ENCODE assay signal across 9 cellular contexts in the genomic region with DNA sequence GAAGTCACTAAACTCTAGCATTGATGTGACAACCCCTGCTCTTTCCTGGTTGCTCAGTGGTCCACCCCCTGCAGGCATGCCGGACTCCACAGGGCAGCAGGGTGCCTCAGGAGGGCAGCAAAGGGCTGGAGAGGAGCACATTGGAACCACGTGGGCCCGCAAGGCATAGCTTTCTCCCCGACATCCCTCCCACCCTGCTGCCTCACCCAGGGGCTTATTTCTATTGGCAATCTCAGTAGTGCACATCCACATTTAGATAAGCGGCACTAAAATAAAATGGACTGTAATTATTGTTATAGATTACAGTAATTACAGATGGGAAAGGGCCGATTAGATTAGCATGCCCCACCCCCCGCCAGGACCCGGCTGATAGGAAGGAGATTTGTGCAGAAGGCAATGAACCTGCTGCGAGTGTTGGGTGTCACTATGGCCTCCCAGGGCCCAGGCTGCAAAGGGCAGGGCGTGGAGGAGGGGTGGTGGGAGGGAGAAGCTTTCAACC.
A peak's percentile ranks its signal among the peaks of the same experiment; 100 is the strongest.
DNase-seq lines count a peak whose midpoint lies in the region; ATAC-seq, FAIRE-seq and TF ChIP-seq lines count a peak whose summit lies in the region.
"Had no signal": no experiment of that assay in that cellular context is flagged by ENCODE, and none has a peak within 500 bp of the region (broad histone marks: within the 10 kb centered on the region; RNA-seq: fewer than 3 reads in every experiment).

No MANE protein-coding gene starts in this region.

- no peaks in the 10 kb centered on the region for H3K9me3 Mint-ChIP-seq in activated CD8-positive, alpha-beta memory T cell treated with anti-CD3 and anti-CD28 coated beads, Interleukin-2, amount 10 ng/mL, durations not matched to agents 7 days and 5 days (ENCODE audit: low read depth)

- TF ChIP-seq CTCF in foreskin keratinocyte (conservative IDR thresholded peaks at IDR 0.05) (no peak), testis (IDR thresholded peaks at IDR 0.05) (peak in 2 of 3 experiments; percentile 24 to 40)

- H3K4me1 Mint-ChIP-seq in activated CD8-positive, alpha-beta memory T cell treated with anti-CD3 and anti-CD28 coated beads, Interleukin-2, amount 10 ng/mL, durations not matched to agents 7 days and 5 days: no peaks in the 10 kb centered on the region

- no peak for TF ChIP-seq POLR2A in testis (IDR thresholded peaks at IDR 0.05)

- ATAC-seq in Right ventricle myocardium superior (ENCODE audit: poor library complexity) (peak; percentile 70), foreskin keratinocyte (peak; percentile 27)
- no peak for ATAC-seq in activated CD8-positive, alpha-beta memory T cell treated with anti-CD3 and anti-CD28 coated beads, Interleukin-2, amount 10 ng/mL, durations not matched to agents 7 days and 5 days

- no peaks in the 10 kb centered on the region for H3K36me3 ChIP-seq in testis (ENCODE audit: low read depth, missing control alignments)

- DNase-seq in Right ventricle myocardium superior: no peak
- no peak for DNase-seq in cardiac septum (ENCODE audit: low spot score)
- DNase-seq in NCI-H2227 treated with DMSO at 0.1 percent for 48 hours (lab: John Stamatoyannopoulos, UW): peak; percentile 10
- no peak for DNase-seq in foreskin keratinocyte
- DNase-seq in testis: peak; percentile 64
- DNase-seq in urothelium cell line (ENCODE audit: low spot score): no peak
- no peak for DNase-seq in activated CD8-positive, alpha-beta memory T cell treated with anti-CD3 and anti-CD28 coated beads, Interleukin-2, amount 10 ng/mL, durations not matched to agents 7 days and 5 days
- DNase-seq in stimulated activated CD8-positive, alpha-beta memory T cell treated with anti-CD3 and anti-CD28 coated beads, Interleukin-4, amount 100 ng/mL, for 48 hours: no peak
- DNase-seq: NK-92 treated with Interleukin-12 subunit alpha and Interleukin-12 subunit beta, amount 100 ng/mL, for 24 hours had no signal

- 72 to 78% methylated on average over 10 of the region's 10 CpGs for WGBS in testis, 2 donors

- FAIRE-seq in urothelium cell line (lab: Jason Lieb, UNC): no peak

- no peak overlapping the region for H3K4me3 ChIP-seq in testis

- no peaks in the 10 kb centered on the region for H3K36me3 Mint-ChIP-seq in activated CD8-positive, alpha-beta memory T cell treated with anti-CD3 and anti-CD28 coated beads, Interleukin-2, amount 10 ng/mL, durations not matched to agents 7 days and 5 days

- CTCF ChIA-PET in activated CD8-positive, alpha-beta memory T cell treated with anti-CD3 and anti-CD28 coated beads, Interleukin-2, amount 10 ng/mL, durations not matched to agents 7 days and 5 days (lab: Charles Lee): no interaction called here

- intact Hi-C loops in Right ventricle myocardium superior (cut with DNase I): loop anchor here (5.0 kb wide), 1 partner anchor 591 kb away; no protein-coding TSS in a partner anchor
- intact Hi-C loops in cardiac septum (cut with DNase I): no loop called here
- intact Hi-C loops in testis (cut with DNase I; ENCODE audit: low total_unique reads): no loop called here

- no peaks in the 10 kb centered on the region for H3K9me3 ChIP-seq in testis

- no peak overlapping the region for H3K4me3 Mint-ChIP-seq in activated CD8-positive, alpha-beta memory T cell treated with anti-CD3 and anti-CD28 coated beads, Interleukin-2, amount 10 ng/mL, durations not matched to agents 7 days and 5 days

- H3K27ac Mint-ChIP-seq in activated CD8-positive, alpha-beta memory T cell treated with anti-CD3 and anti-CD28 coated beads, Interleukin-2, amount 10 ng/mL, durations not matched to agents 7 days and 5 days: no peak overlapping the region

- H3K27me3 Mint-ChIP-seq in activated CD8-positive, alpha-beta memory T cell treated with anti-CD3 and anti-CD28 coated beads, Interleukin-2, amount 10 ng/mL, durations not matched to agents 7 days and 5 days: no peaks in the 10 kb centered on the region

- no peaks in the 10 kb centered on the region for H3K4me1 ChIP-seq in foreskin keratinocyte
- H3K4me1 ChIP-seq in testis: peaks cover 5% of the 10 kb centered on the region

- H3K27me3 ChIP-seq in foreskin keratinocyte: no peaks in the 10 kb centered on the region
- no peaks in the 10 kb centered on the region for H3K27me3 ChIP-seq in testis

- H3K27ac ChIP-seq in foreskin keratinocyte: no peak overlapping the region
- H3K27ac ChIP-seq in testis: no peak overlapping the region

Comparison
In these comparisons a context has a peak if more than half of its experiments do, and no peak if none do; other contexts are left out.
1. DNase-seq: peak in NCI-H2227 treated with DMSO at 0.1 percent for 48 hours (single experiment) and testis (single experiment); none in Right ventricle myocardium superior (single experiment), cardiac septum (single experiment), foreskin keratinocyte (0 of 2), urothelium cell line (single experiment), activated CD8-positive, alpha-beta memory T cell treated with anti-CD3 and anti-CD28 coated beads, Interleukin-2, amount 10 ng/mL, durations not matched to agents 7 days and 5 days (single experiment) and stimulated activated CD8-positive, alpha-beta memory T cell treated with anti-CD3 and anti-CD28 coated beads, Interleukin-4, amount 100 ng/mL, for 48 hours (single experiment).